In genomic region chr15:49238342-49238741, GRCh38 we compare ENCODE assay signal across 14 cellular contexts.
DNase-seq lines count a peak whose midpoint lies in the region; ATAC-seq and TF ChIP-seq lines count a peak whose summit lies in the region.
"Had no signal": no experiment of that assay in that cellular context is flagged by ENCODE, and none has a peak within 500 bp of the region (broad histone marks: within the 10 kb centered on the region; RNA-seq: fewer than 3 reads in every experiment).

No MANE protein-coding gene starts in this region.

- H3K27me3 ChIP-seq in sigmoid colon (no peaks in the 10 kb centered on the region), PC-3 (ENCODE audit: low read length) (no peaks in the 10 kb centered on the region)
- H3K27me3 ChIP-seq: colonic mucosa, neutrophil had no signal

- H3K9ac ChIP-seq in PC-3 (ENCODE audit: low read length), result no peak overlapping the region

- no peaks in the 10 kb centered on the region for H3K79me2 ChIP-seq in PC-3 (ENCODE audit: low read length)

- H4K20me1 ChIP-seq in PC-3 (ENCODE audit: low read length), result no peaks in the 10 kb centered on the region

- intact Hi-C loops in sigmoid colon (cut with DNase I), result loop anchor here (1.0 to 10.0 kb wide), 5 partner anchors 384 to 907 kb away; partner anchors contain the start of genes DTWD1 and FAM227B
- intact Hi-C loops in PC-3 (cut with micrococcal nuclease), result loop anchor here (5.0 to 10.0 kb wide), 4 partner anchors 386 to 909 kb away; partner anchors contain the start of genes DTWD1 and FAM227B

- TF ChIP-seq EP300 in sigmoid colon (IDR thresholded peaks at IDR 0.05), result peak in 3 of 4 donors; percentile 43 to 68 (median 64)

- no TSS peak for BruUV-seq in PC-3 (replicated peaks; lab: Mats Ljungman, UMichigan)

- CTCF ChIA-PET in PC-3 (lab: Charles Lee), result no interaction called here

- TF ChIP-seq CTCF in fibroblast of the aortic adventitia (IDR thresholded peaks at IDR 0.05; ENCODE audit: insufficient read depth, low read length), result no peak
- no peak for TF ChIP-seq CTCF in sigmoid colon (IDR thresholded peaks at IDR 0.05)
- no peak for TF ChIP-seq CTCF in PC-3 (conservative IDR thresholded peaks at IDR 0.05; ENCODE audit: low read depth, low read length)

- H3K4me1 ChIP-seq in sigmoid colon (peaks cover 0 to 79% (median 55%) of the 10 kb centered on the region in 4 donors), PC-3 (ENCODE audit: insufficient read depth, low read length) (peaks cover 5% of the 10 kb centered on the region; the same call in 1 of the 2 replicates)
- H3K4me1 ChIP-seq: colonic mucosa had no signal

- POLR2A ChIA-PET in PC-3 (lab: Charles Lee; ENCODE audit: unreplicated experiment), result interaction anchor here (0.7 kb wide), 1 partner anchor 82 kb away, joined by 4 read pairs; no protein-coding TSS in a partner anchor

- H3K9me3 ChIP-seq in sigmoid colon (no peaks in the 10 kb centered on the region), PC-3 (ENCODE audit: low read length) (no peaks in the 10 kb centered on the region)
- H3K9me3 ChIP-seq: colonic mucosa, neutrophil had no signal

- no peak overlapping the region for H2AFZ ChIP-seq in PC-3 (ENCODE audit: low read length)

- no peaks in the 10 kb centered on the region for H3K36me3 ChIP-seq in sigmoid colon
- no peaks in the 10 kb centered on the region; the same call in 1 of the 2 replicates for H3K36me3 ChIP-seq in PC-3 (ENCODE audit: low read depth, low read length)
- H3K36me3 ChIP-seq: colonic mucosa had no signal

- WGBS in sigmoid colon, 2 donors, result 79% methylated on average over 2 of the region's 2 CpGs

- no peak for ATAC-seq in PC-3
- ATAC-seq in HG02763 (IDR thresholded peaks at IDR 0.05; ENCODE audit: unreplicated experiment), result no peak
- no peak for ATAC-seq in GM19395 (IDR thresholded peaks at IDR 0.05; ENCODE audit: unreplicated experiment)
- ATAC-seq: CD8-positive, alpha-beta T cell had no signal

- DNase-seq in GM03348 (ENCODE audit: low spot score) (peak; percentile 35), SK-N-DZ (ENCODE audit: low spot score) (peak; percentile 82), fibroblast of the aortic adventitia (ENCODE audit: low read depth) (peak; percentile 97), sigmoid colon (peak; percentile 70), PC-3 (no peak), MV-4-11 (lab: John Stamatoyannopoulos, UW) (no peak)
- DNase-seq: activated CD4-positive, alpha-beta T cell treated with anti-CD3 and anti-CD28 coated beads, Interleukin-2, amount 50 U/mL, for 4 hours; activated naive CD4-positive, alpha-beta T cell treated with Interleukin-2 at 50 U/mL for 16 hours; CD8-positive, alpha-beta T cell; colonic mucosa; foreskin melanocyte had no signal

- no peak overlapping the region for H3K4me2 ChIP-seq in PC-3 (ENCODE audit: low read length)

- H3K4me3 ChIP-seq in fibroblast of the aortic adventitia (ENCODE audit: low read depth, low read length) (no peak overlapping the region), sigmoid colon (no peak overlapping the region), PC-3 (ENCODE audit: low read length) (no peak overlapping the region)
- H3K4me3 ChIP-seq: colonic mucosa had no signal

- TF ChIP-seq POLR2A in sigmoid colon (IDR thresholded peaks at IDR 0.05), result no peak

- H3K9me2 ChIP-seq in PC-3 (replicated peaks; ENCODE audit: low read length), result no peaks in the 10 kb centered on the region

- no peaks in the 10 kb centered on the region for H3F3A ChIP-seq in PC-3 (ENCODE audit: low read length, unreplicated experiment)

- H3K27ac ChIP-seq in sigmoid colon (peak overlapping the region; percentile 65 to 78 (median 70)), PC-3 (ENCODE audit: low read length) (no peak overlapping the region)
- H3K27ac ChIP-seq: colonic mucosa, neutrophil had no signal

Comparison
In these comparisons a context has a peak if more than half of its experiments do, and no peak if none do; other contexts are left out.
1. DNase-seq: peak in GM03348 (single experiment), SK-N-DZ (single experiment), fibroblast of the aortic adventitia (single experiment) and sigmoid colon (single experiment); none in PC-3 (single experiment) and MV-4-11 (single experiment).